8 cellular contexts compared by ENCODE assay signal in genomic region chr4:146095091-146095690, GRCh38.
A peak's percentile ranks its signal among the peaks of the same experiment; 100 is the strongest.
DNase-seq lines count a peak whose midpoint lies in the region; ATAC-seq, FAIRE-seq and TF ChIP-seq lines count a peak whose summit lies in the region.

No MANE protein-coding gene starts in this region.

- no peak overlapping the region for H3K27ac ChIP-seq in CD4-positive, alpha-beta T cell (ENCODE audit: low read depth, low read length)

- no peak overlapping the region for H3K4me3 ChIP-seq in bronchial epithelial cell (ENCODE audit: low read depth, low read length)

- CTCF ChIA-PET in CD4-positive, alpha-beta T cell (lab: Charles Lee), result interaction anchor here (1.2 to 1.4 kb wide), 2 partner anchors 9 to 139 kb away, joined by 3 read pairs; no protein-coding TSS in a partner anchor

- intact Hi-C loops in CD4-positive, alpha-beta T cell (cut with DNase I, micrococcal nuclease), result loop anchor here in 1 of 2 experiments (5.0 kb wide), 1 partner anchor 1002 kb away; no protein-coding TSS in a partner anchor

- peak; percentile 53 for TF ChIP-seq CTCF in CD4-positive, alpha-beta T cell (IDR thresholded peaks at IDR 0.05)
- TF ChIP-seq CTCF in GM12874 (IDR thresholded peaks at IDR 0.05; ENCODE audit: insufficient read depth, low read depth, low read length) (peak; percentile 62; the same call in 1 of the 2 replicates), bronchial epithelial cell (IDR thresholded peaks at IDR 0.05; ENCODE audit: insufficient read depth, low read length, severe bottlenecking) (peak; percentile 68)

- ATAC-seq in CD4-positive, alpha-beta T cell (ENCODE audit: poor library complexity), result no peak
- ATAC-seq in GM18858 (IDR thresholded peaks at IDR 0.05; ENCODE audit: unreplicated experiment) (no peak), HG02884 (IDR thresholded peaks at IDR 0.05; ENCODE audit: unreplicated experiment) (no peak), GM21825 (IDR thresholded peaks at IDR 0.05; ENCODE audit: unreplicated experiment) (no peak)

- FAIRE-seq in bronchial epithelial cell (lab: Jason Lieb, UNC), result no peak

- no peak for DNase-seq in CD4-positive, alpha-beta T cell
- DNase-seq in NCI-H446 (lab: John Stamatoyannopoulos, UW), result peak; percentile 26 to 59
- DNase-seq in bronchial epithelial cell (ENCODE audit: low read depth), result peak; percentile 70
- peak; percentile 49 for DNase-seq in midbrain (lab: John Stamatoyannopoulos, UW)

- H3K36me3 ChIP-seq in bronchial epithelial cell (ENCODE audit: control insufficient read depth, insufficient read depth, low read length), result no peaks in the 10 kb centered on the region

- H3K4me1 Mint-ChIP-seq in CD4-positive, alpha-beta T cell (ENCODE audit: low read depth), result no peaks in the 10 kb centered on the region

- H3K9me3 ChIP-seq in CD4-positive, alpha-beta T cell (ENCODE audit: control insufficient read depth, low read length), result no peaks in the 10 kb centered on the region

- H3K4me3 Mint-ChIP-seq in CD4-positive, alpha-beta T cell, result no peak overlapping the region

- peaks cover 5% of the 10 kb centered on the region for H3K27me3 Mint-ChIP-seq in CD4-positive, alpha-beta T cell

- no peaks in the 10 kb centered on the region for H3K9me3 Mint-ChIP-seq in CD4-positive, alpha-beta T cell

- POLR2A ChIA-PET in CD4-positive, alpha-beta T cell (lab: Charles Lee), result no interaction called here

- no peaks in the 10 kb centered on the region for H3K36me3 Mint-ChIP-seq in CD4-positive, alpha-beta T cell (ENCODE audit: low read depth)

- H3K27me3 ChIP-seq in CD4-positive, alpha-beta T cell (ENCODE audit: control insufficient read depth, insufficient read depth, low read length), result peaks cover 5% of the 10 kb centered on the region
- H3K27me3 ChIP-seq in bronchial epithelial cell (ENCODE audit: control insufficient read depth, insufficient read depth, low read length), result peaks cover 3% of the 10 kb centered on the region

- no peak overlapping the region for H3K27ac Mint-ChIP-seq in CD4-positive, alpha-beta T cell

Comparison
In these comparisons a context has a peak if more than half of its experiments do, and no peak if none do; other contexts are left out.
1. DNase-seq: peak in NCI-H446 (2 of 2), bronchial epithelial cell (single experiment) and midbrain (single experiment); none in CD4-positive, alpha-beta T cell (0 of 10).
2. Peak in every context shown above with its lines, with median percentiles within 50 percentile points of each other: CTCF ChIP-seq.